In genomic region chr4:48347282-48347921, GRCh38 we compare ENCODE assay signal across 3 cellular contexts.
TF ChIP-seq lines count a peak whose summit lies in the region.

No MANE protein-coding gene starts in this region.

TF ChIP-seq in SK-N-SH, 30 proteins besides CTCF, POLR2A, EP300 and RAD21:
- TF ChIP-seq SIN3A (IDR thresholded peaks at IDR 0.05; ENCODE audit: borderline replicate concordance, low read depth, low read length) (no peak), EZH2phosphoT487 (IDR thresholded peaks at IDR 0.05; ENCODE audit: borderline replicate concordance, low read depth) (no peak), TEAD4 (IDR thresholded peaks at IDR 0.05; ENCODE audit: borderline replicate concordance, insufficient read depth) (no peak), FOXM1 (IDR thresholded peaks at IDR 0.05; ENCODE audit: low read depth) (no peak), FOSL2 (IDR thresholded peaks at IDR 0.05; ENCODE audit: borderline replicate concordance, low read depth) (no peak), MAX (IDR thresholded peaks at IDR 0.05; ENCODE audit: low read depth) (no peak), CHD2 (IDR thresholded peaks at IDR 0.05; ENCODE audit: low read length, partially characterized antibody) (no peak), FOXJ3 (CRISPR knock-in tag; IDR thresholded peaks at IDR 0.05) (no peak), POLR2AphosphoS5 (IDR thresholded peaks at IDR 0.05; ENCODE audit: low read depth, low read length) (no peak), TAF1 (IDR thresholded peaks at IDR 0.05; ENCODE audit: borderline replicate concordance, low read depth, low read length) (no peak), NFIC (IDR thresholded peaks at IDR 0.05; ENCODE audit: borderline replicate concordance) (no peak), PBX3 (IDR thresholded peaks at IDR 0.05) (no peak), SMC3 (IDR thresholded peaks at IDR 0.05; ENCODE audit: low read depth, low read length) (no peak), USF1 (IDR thresholded peaks at IDR 0.05; ENCODE audit: borderline replicate concordance, low read depth) (no peak), USF2 (IDR thresholded peaks at IDR 0.05; ENCODE audit: borderline replicate concordance, low read depth, low read length) (no peak)

TF ChIP-seq in SK-N-SH treated with all-trans-retinoic acid at 6 μM for 48 hours, 23 proteins besides CTCF, POLR2A, EP300 and RAD21:
- no peak for TF ChIP-seq ESRRG (CRISPR knock-in tag; IDR thresholded peaks at IDR 0.05)
- TF ChIP-seq OSR1 (CRISPR knock-in tag; IDR thresholded peaks at IDR 0.05): no peak
- TF ChIP-seq ZFP30 (CRISPR knock-in tag; IDR thresholded peaks at IDR 0.05): no peak
- no peak for TF ChIP-seq GLIS3 (CRISPR knock-in tag; IDR thresholded peaks at IDR 0.05)
- no peak for TF ChIP-seq CREB5 (CRISPR knock-in tag; IDR thresholded peaks at IDR 0.05; ENCODE audit: low read depth)
- TF ChIP-seq PATZ1 (CRISPR knock-in tag; IDR thresholded peaks at IDR 0.05; ENCODE audit: borderline replicate concordance): no peak
- no peak for TF ChIP-seq ZNF70 (CRISPR knock-in tag; IDR thresholded peaks at IDR 0.05)
- no peak for TF ChIP-seq PPARA (CRISPR knock-in tag; IDR thresholded peaks at IDR 0.05; ENCODE audit: borderline replicate concordance)
- TF ChIP-seq ISL1 (CRISPR knock-in tag; IDR thresholded peaks at IDR 0.05): no peak

TF ChIP-seq in IMR-90, 13 proteins besides CTCF, POLR2A, EP300 and RAD21:
- TF ChIP-seq RCOR1 (IDR thresholded peaks at IDR 0.05; ENCODE audit: insufficient replicate concordance, low read length) (no peak), CEBPB (IDR thresholded peaks at IDR 0.05; ENCODE audit: low read depth, low read length) (peak; percentile 74)
TF ChIP-seq in IMR-90: peak in this region for 1.
